24 cellular contexts compared by ENCODE assay signal in genomic region chr12:92465786-92466185, GRCh38.
DNase-seq lines count a peak whose midpoint lies in the region; FAIRE-seq and TF ChIP-seq lines count a peak whose summit lies in the region.
"Had no signal": no experiment of that assay in that cellular context is flagged by ENCODE, and none has a peak within 500 bp of the region (broad histone marks: within the 10 kb centered on the region; RNA-seq: fewer than 3 reads in every experiment).

No MANE protein-coding gene starts in this region.

- H3K27me3 ChIP-seq in Peyer's patch (no peaks in the 10 kb centered on the region), skeletal muscle tissue (ENCODE audit: control insufficient read depth in 3 of 3, insufficient read depth in 3 of 3, low read length in 3 of 3) (no peaks in the 10 kb centered on the region)
- H3K27me3 ChIP-seq: MG63, ovary had no signal

- FAIRE-seq in GM12891 (lab: Jason Lieb, UNC) (peak; percentile 87), HTR-8/SVneo (lab: Jason Lieb, UNC) (no peak)
- FAIRE-seq: astrocyte, small intestine had no signal

- H3K4me3 ChIP-seq in Peyer's patch (peak overlapping the region in 1 of 4 donors; percentile 44), skeletal muscle tissue (ENCODE audit: low read length in 3 of 3) (peak overlapping the region; percentile 2 to 77 (median 66))
- H3K4me3 ChIP-seq: MG63, ovary, PC-9, SJSA1 had no signal

- TF ChIP-seq CTCF in Peyer's patch (IDR thresholded peaks at IDR 0.05) (no peak), GM13977 (IDR thresholded peaks at IDR 0.05; ENCODE audit: extremely low read depth, insufficient read depth, missing control alignments) (no peak)

- H3K4me1 ChIP-seq in Peyer's patch, result peaks cover 0 to 17% (median 2%) of the 10 kb centered on the region in 4 donors
- H3K4me1 ChIP-seq in skeletal muscle tissue (ENCODE audit: control insufficient read depth in 3 of 3, insufficient read depth in 3 of 3, low read length in 3 of 3), result peaks cover 32 to 35% (median 33%) of the 10 kb centered on the region in 3 donors
- H3K4me1 ChIP-seq: SJSA1 had no signal

- peak overlapping the region in 3 of 4 donors; percentile 36 to 76 (median 75) for H3K27ac ChIP-seq in Peyer's patch
- H3K27ac ChIP-seq in skeletal muscle tissue (ENCODE audit: low read depth, low read length), result peak overlapping the region; percentile 86
- H3K27ac ChIP-seq: PC-9, SJSA1, WERI-Rb-1 had no signal

- H3K36me3 ChIP-seq in Peyer's patch (no peaks in the 10 kb centered on the region), skeletal muscle tissue (ENCODE audit: control insufficient read depth in 3 of 3, insufficient read depth in 3 of 3, low read length in 3 of 3) (no peaks in the 10 kb centered on the region)
- H3K36me3 ChIP-seq: MG63, ovary, SJSA1, WERI-Rb-1 had no signal

- TF ChIP-seq POLR2A in GM12891 (IDR thresholded peaks at IDR 0.05; ENCODE audit: low read depth, low read length) (no peak), Peyer's patch (IDR thresholded peaks at IDR 0.05) (no peak)

- peak overlapping the region in 1 of 3 donors; percentile 46 for H3K9ac ChIP-seq in skeletal muscle tissue (ENCODE audit: low read depth in 1 of 3, low read length in 3 of 3)

- DNase-seq in GM12891 (ENCODE audit: insufficient read length, low spot score), result no peak
- DNase-seq in Peyer's patch, result no peak
- peak; percentile 61 for DNase-seq in myocyte (ENCODE audit: low read depth)
- no peak for DNase-seq in GM13977 (ENCODE audit: low spot score)
- DNase-seq in HTR-8/SVneo (ENCODE audit: insufficient read length, low spot score), result no peak
- no peak for DNase-seq in putamen (ENCODE audit: low spot score)
- DNase-seq in AG08396 (ENCODE audit: low spot score), result no peak
- DNase-seq: activated CD8-positive, alpha-beta T cell treated with anti-CD3 and anti-CD28 coated beads for 36 hours; activated naive CD4-positive, alpha-beta T cell treated with anti-CD3 and anti-CD28 coated beads, Interleukin-2, amount 10 ng/mL, durations not matched to agents 7 days and 5 days; activated T-cell treated with anti-CD3 and anti-CD28 coated beads, Interleukin-2, amount 50 U/mL, for 24 hours; CD8-positive, alpha-beta memory T cell; DMS79 treated with DMSO at 0.1 percent for 48 hours; effector memory CD8-positive, alpha-beta T cell; GOT3; immature natural killer cell; MG63; ovary; PC-9; small intestine; stimulated activated CD4-positive, alpha-beta T cell treated with anti-CD3 and anti-CD28 coated beads, Interleukin-4, amount 100 ng/mL, for 1 hour; WERI-Rb-1 had no signal

- in situ Hi-C loops in GM13977 (cut with MboI; ENCODE audit: low pct_unique_long_range_greater_than_20kb, low sequenced_read_pairs, unreplicated experiment), result no loop called here

- no peaks in the 10 kb centered on the region for H3K9me3 ChIP-seq in Peyer's patch
- H3K9me3 ChIP-seq in skeletal muscle tissue (ENCODE audit: control insufficient read depth in 3 of 3, low read length in 3 of 3), result no peaks in the 10 kb centered on the region
- H3K9me3 ChIP-seq: MG63, ovary, SJSA1 had no signal

TF ChIP-seq in GM12891, 5 proteins besides CTCF, POLR2A, EP300 and RAD21:
- TF ChIP-seq POLR2AphosphoS5 (IDR thresholded peaks at IDR 0.05; ENCODE audit: low read depth, low read length), result no peak
- no peak for TF ChIP-seq POU2F2 (IDR thresholded peaks at IDR 0.05; ENCODE audit: low read depth, low read length)
- no peak for TF ChIP-seq SPI1 (IDR thresholded peaks at IDR 0.05; ENCODE audit: low read depth, low read length)
- no peak for TF ChIP-seq PAX5 (IDR thresholded peaks at IDR 0.05; ENCODE audit: insufficient read depth, low read length, severe bottlenecking)
- TF ChIP-seq TAF1 (IDR thresholded peaks at IDR 0.05; ENCODE audit: low read depth, low read length), result no peak
